9 cellular contexts compared by ENCODE assay signal in genomic region chr2:136116813-136117390, GRCh38. TPM values are rescaled to one million over a fixed set of nuclear protein-coding genes. Genes with fewer than 3 reads are reported as not detected.
DNase-seq lines count a peak whose midpoint lies in the region; ATAC-seq and TF ChIP-seq lines count a peak whose summit lies in the region.
"Had no signal": no experiment of that assay in that cellular context is flagged by ENCODE, and none has a peak within 500 bp of the region (broad histone marks: within the 10 kb centered on the region; RNA-seq: fewer than 3 reads in every experiment).

No MANE protein-coding gene starts in this region.

- H3K27ac ChIP-seq in CD8-positive, alpha-beta T cell (ENCODE audit: low read depth, low read length) = peak overlapping the region; percentile 100
- H3K27ac ChIP-seq in ectodermal cell (ENCODE audit: insufficient read depth, low read depth, low read length, poor library complexity, severe bottlenecking) (no peak overlapping the region), tibial artery (peak overlapping the region; percentile 27 to 28)

- 0% methylated on average over 57 of the region's 57 CpGs for WGBS in ectodermal cell, 2 experiments

- POLR2A ChIA-PET in CD8-positive, alpha-beta T cell (lab: Charles Lee) = interaction anchor here (0.6 to 15.0 kb wide), 11 partner anchors 9 to 268 kb away, joined by 3 to 328 read pairs (median 4); no protein-coding TSS in a partner anchor
- POLR2A ChIA-PET in activated CD4-positive, alpha-beta T cell treated with anti-CD3 and anti-CD28 coated beads for 36 hours (lab: Charles Lee) = interaction anchor here (0.6 to 1.2 kb wide), 4 partner anchors 17 to 265 kb away, joined by 3 to 5 read pairs (median 4); no protein-coding TSS in a partner anchor

- H3K4me3 ChIP-seq in CD8-positive, alpha-beta T cell (ENCODE audit: low read depth, low read length) = peak overlapping the region; percentile 83
- peak overlapping the region; percentile 74 for H3K4me3 ChIP-seq in ectodermal cell (ENCODE audit: insufficient read depth, low read depth, low read length)
- peak overlapping the region; percentile 45 to 46 for H3K4me3 ChIP-seq in tibial artery

- no peaks in the 10 kb centered on the region for H3K27me3 Mint-ChIP-seq in CD8-positive, alpha-beta T cell (ENCODE audit: low read depth)
- H3K27me3 Mint-ChIP-seq in activated CD4-positive, alpha-beta T cell treated with anti-CD3 and anti-CD28 coated beads for 36 hours = peaks cover 2% of the 10 kb centered on the region
- H3K27me3 Mint-ChIP-seq in naive B cell = peaks cover 0 to 4% (median 0%) of the 10 kb centered on the region in 3 donors

- peak; percentile 5 for ATAC-seq in CD8-positive, alpha-beta T cell
- ATAC-seq in GM19397 (IDR thresholded peaks at IDR 0.05; ENCODE audit: unreplicated experiment) = peak; percentile 53
- ATAC-seq in HG03457 (IDR thresholded peaks at IDR 0.05; ENCODE audit: unreplicated experiment) = peak; percentile 63
- ATAC-seq in activated CD4-positive, alpha-beta T cell treated with anti-CD3 and anti-CD28 coated beads for 36 hours = peak; percentile 32
- peak; percentile 12 to 13 for ATAC-seq in naive B cell (ENCODE audit: low read depth in 2 of 2)

- H3K27ac Mint-ChIP-seq in CD8-positive, alpha-beta T cell = peak overlapping the region; percentile 100
- peak overlapping the region; percentile 93 for H3K27ac Mint-ChIP-seq in activated CD4-positive, alpha-beta T cell treated with anti-CD3 and anti-CD28 coated beads for 36 hours
- H3K27ac Mint-ChIP-seq in naive B cell = peak overlapping the region; percentile 99 to 100 (median 100)

- H3K4me1 ChIP-seq in CD8-positive, alpha-beta T cell (ENCODE audit: insufficient read depth, low read length) = peaks cover 59% of the 10 kb centered on the region
- H3K4me1 ChIP-seq in ectodermal cell (ENCODE audit: control insufficient read depth, insufficient read depth, low read length) (peaks cover 19% of the 10 kb centered on the region), tibial artery (peaks cover 0 to 36% (median 33%) of the 10 kb centered on the region in 4 donors)

- H3K9me3 Mint-ChIP-seq in CD8-positive, alpha-beta T cell = no peaks in the 10 kb centered on the region
- H3K9me3 Mint-ChIP-seq in activated CD4-positive, alpha-beta T cell treated with anti-CD3 and anti-CD28 coated beads for 36 hours (ENCODE audit: low read depth) = no peaks in the 10 kb centered on the region
- peaks cover 0 to 7% (median 2%) of the 10 kb centered on the region in 7 donors for H3K9me3 Mint-ChIP-seq in naive B cell

- H3K4me3 Mint-ChIP-seq in CD8-positive, alpha-beta T cell = peak overlapping the region; percentile 97
- peak overlapping the region; percentile 94 for H3K4me3 Mint-ChIP-seq in activated CD4-positive, alpha-beta T cell treated with anti-CD3 and anti-CD28 coated beads for 36 hours
- H3K4me3 Mint-ChIP-seq in naive B cell = peak overlapping the region; percentile 91 to 100 (median 98)

- CTCF ChIA-PET in CD8-positive, alpha-beta T cell (lab: Charles Lee) = interaction anchor here (0.7 to 1.3 kb wide), 9 partner anchors 12 to 264 kb away, joined by 3 to 6 read pairs (median 3); no protein-coding TSS in a partner anchor
- CTCF ChIA-PET in activated CD4-positive, alpha-beta T cell treated with anti-CD3 and anti-CD28 coated beads for 36 hours (lab: Charles Lee) = interaction anchor here (0.7 to 1.2 kb wide), 5 partner anchors 9 to 266 kb away, joined by 3 to 4 read pairs (median 3); no protein-coding TSS in a partner anchor

- no peaks in the 10 kb centered on the region for H3K9me3 ChIP-seq in CD8-positive, alpha-beta T cell (ENCODE audit: low read length)
- H3K9me3 ChIP-seq in ectodermal cell (ENCODE audit: control insufficient read depth, low read length) (no peaks in the 10 kb centered on the region), tibial artery (no peaks in the 10 kb centered on the region)

- TF ChIP-seq CTCF in CD8-positive, alpha-beta T cell (IDR thresholded peaks at IDR 0.05) = no peak
- TF ChIP-seq CTCF in tibial artery (IDR thresholded peaks at IDR 0.05) = no peak

- H3K27me3 ChIP-seq in CD8-positive, alpha-beta T cell (ENCODE audit: insufficient read depth, low read length) = no peaks in the 10 kb centered on the region
- H3K27me3 ChIP-seq in ectodermal cell (ENCODE audit: control insufficient read depth, insufficient read depth, low read length, poor library complexity, severe bottlenecking) = peaks cover 32% of the 10 kb centered on the region
- H3K27me3 ChIP-seq in tibial artery = peaks cover 0 to 66% of the 10 kb centered on the region in 2 donors

- peaks cover 29% of the 10 kb centered on the region for H3K36me3 ChIP-seq in CD8-positive, alpha-beta T cell (ENCODE audit: insufficient read depth, low read length)
- H3K36me3 ChIP-seq in ectodermal cell (ENCODE audit: control insufficient read depth, insufficient read depth, low read length) (peaks cover 14% of the 10 kb centered on the region), tibial artery (no peaks in the 10 kb centered on the region)

- DNase-seq in CD8-positive, alpha-beta T cell = peak in 6 of 7 experiments; percentile 44 to 81 (median 66)
- DNase-seq in activated CD4-positive, alpha-beta T cell treated with anti-CD3 and anti-CD28 coated beads for 36 hours = peak; percentile 78
- DNase-seq in naive B cell = no peak
- no peak for DNase-seq in tibial artery
- DNase-seq in SW 1271 (lab: John Stamatoyannopoulos, UW) = no peak

- peaks cover 61% of the 10 kb centered on the region for H3K36me3 Mint-ChIP-seq in CD8-positive, alpha-beta T cell
- peaks cover 46% of the 10 kb centered on the region for H3K36me3 Mint-ChIP-seq in activated CD4-positive, alpha-beta T cell treated with anti-CD3 and anti-CD28 coated beads for 36 hours (ENCODE audit: low read depth)
- peaks cover 30 to 32% of the 10 kb centered on the region in 2 donors for H3K36me3 Mint-ChIP-seq in naive B cell

- intact Hi-C loops in CD8-positive, alpha-beta T cell (cut with DNase I, micrococcal nuclease) = loop anchor here in 1 of 2 experiments (2.0 to 5.0 kb wide), 4 partner anchors 65 to 1200 kb away; partner anchors contain the start of genes CCNT2 and RAB3GAP1
- intact Hi-C loops in activated CD4-positive, alpha-beta T cell treated with anti-CD3 and anti-CD28 coated beads for 36 hours (cut with DNase I, micrococcal nuclease) = loop anchor here (1.0 to 5.0 kb wide), 15 partner anchors 60 to 1065 kb away; partner anchors contain the start of genes DARS1 (in 1 of the 2), R3HDM1 (in 1 of the 2), RAB3GAP1 (in 1 of the 2) and ZRANB3 (in 1 of the 2)
- intact Hi-C loops in tibial artery (cut with DNase I; ENCODE audit: low total_unique reads) = no loop called here

- peaks cover 62% of the 10 kb centered on the region for H3K4me1 Mint-ChIP-seq in CD8-positive, alpha-beta T cell (ENCODE audit: low read depth)
- H3K4me1 Mint-ChIP-seq in activated CD4-positive, alpha-beta T cell treated with anti-CD3 and anti-CD28 coated beads for 36 hours = peaks cover 56% of the 10 kb centered on the region
- peaks cover 65 to 77% (median 67%) of the 10 kb centered on the region in 3 donors for H3K4me1 Mint-ChIP-seq in naive B cell

RNA-seq across cellular contexts. Expression of gene CXCR4, which starts 1.0 kb away (rescaled TPM):
- 1,000 to 10,000 TPM; 2,159 to 2,188 TPM for total RNA-seq in CD8-positive, alpha-beta T cell
- 10 to 100 TPM; 75.4 to 89.3 TPM for total RNA-seq in activated CD4-positive, alpha-beta T cell treated with anti-CD3 and anti-CD28 coated beads for 36 hours
- 37.7 TPM for polyA plus RNA-seq in ectodermal cell (2013, experiment 1 of 4)
- polyA plus RNA-seq in ectodermal cell (2013, experiment 2 of 4) = 41.4 TPM
- 37.7 TPM for polyA plus RNA-seq in ectodermal cell (2013, experiment 3 of 4)
- 53.4 TPM for polyA plus RNA-seq in ectodermal cell (2013, experiment 4 of 4)
- polyA plus RNA-seq in naive B cell (ENCODE audit: low read depth in 6 of 6) = 1,000 to 10,000 TPM; 1,969 to 4,468 (median 2,782) TPM
- total RNA-seq: HT1080 had no signal

Comparison
In these comparisons a context has a peak if more than half of its experiments do, and no peak if none do; other contexts are left out.
1. ATAC-seq: peak in every context shown above with its lines; median percentile 63 in HG03457; 53 in GM19397; 32 in activated CD4-positive, alpha-beta T cell treated with anti-CD3 and anti-CD28 coated beads for 36 hours; 12 in naive B cell; 5 in CD8-positive, alpha-beta T cell.
2. DNase-seq: peak in CD8-positive, alpha-beta T cell (6 of 7) and activated CD4-positive, alpha-beta T cell treated with anti-CD3 and anti-CD28 coated beads for 36 hours (single experiment); none in naive B cell (single experiment), tibial artery (0 of 2) and SW 1271 (0 of 2).
3. RNA of gene CXCR4, which starts 1.0 kb away (total RNA-seq): 2,159 to 2,188 TPM in CD8-positive, alpha-beta T cell; 75.4 to 89.3 TPM in activated CD4-positive, alpha-beta T cell treated with anti-CD3 and anti-CD28 coated beads for 36 hours; every median in the first group is over 10 times any median in the second.
4. Peak in every context shown above with its lines, with median percentiles within 50 percentile points of each other: H3K4me3 ChIP-seq, H3K27ac Mint-ChIP-seq and H3K4me3 Mint-ChIP-seq.